Comparison of ENCODE assay signal across 1 cellular context in the genomic region with DNA sequence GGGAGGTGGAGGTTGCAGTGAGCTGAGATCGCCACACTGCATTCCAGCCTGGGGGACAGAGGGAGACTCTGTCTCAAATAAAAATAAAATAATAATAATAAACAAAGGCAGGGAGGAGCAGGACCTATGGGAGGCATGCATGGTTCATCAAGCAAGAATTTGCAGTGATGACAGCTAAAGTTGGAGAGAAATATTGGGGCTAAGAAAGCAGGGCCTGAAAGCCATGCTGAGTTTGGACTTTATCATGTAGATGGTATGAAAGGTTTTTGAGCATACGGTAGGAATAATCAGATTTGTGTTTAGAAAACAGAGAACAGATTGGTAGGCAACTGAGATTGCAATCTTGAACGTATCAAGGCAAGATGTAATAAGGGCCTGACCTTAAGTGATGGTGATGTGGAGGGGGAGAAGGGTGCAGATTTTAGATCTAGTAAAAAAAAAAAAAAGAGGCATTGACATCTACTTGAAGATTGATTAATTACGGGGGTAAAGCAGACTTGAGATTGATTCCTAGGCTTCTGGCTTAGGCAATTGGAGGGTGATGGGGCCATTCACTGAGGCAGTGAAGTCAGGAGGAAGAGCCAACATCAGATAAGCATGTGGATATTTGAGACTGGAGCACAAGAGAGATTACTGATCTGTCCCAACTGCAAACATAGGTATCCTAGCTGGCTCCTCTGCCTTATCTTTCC.
TF ChIP-seq lines count a peak whose summit lies in the region.

No MANE protein-coding gene starts in this region.

TF ChIP-seq in SK-N-SH, 30 proteins besides CTCF, POLR2A, EP300 and RAD21:
- TF ChIP-seq MEF2A (IDR thresholded peaks at IDR 0.05; ENCODE audit: borderline replicate concordance, low read depth) (no peak), GATA2 (CRISPR knock-in tag; IDR thresholded peaks at IDR 0.05) (peak; percentile 26), ELF1 (IDR thresholded peaks at IDR 0.05) (no peak), TCF12 (IDR thresholded peaks at IDR 0.05) (peak; percentile 14; the same call in 1 of the 2 replicates)
- TF ChIP-seq, protein P1, sequence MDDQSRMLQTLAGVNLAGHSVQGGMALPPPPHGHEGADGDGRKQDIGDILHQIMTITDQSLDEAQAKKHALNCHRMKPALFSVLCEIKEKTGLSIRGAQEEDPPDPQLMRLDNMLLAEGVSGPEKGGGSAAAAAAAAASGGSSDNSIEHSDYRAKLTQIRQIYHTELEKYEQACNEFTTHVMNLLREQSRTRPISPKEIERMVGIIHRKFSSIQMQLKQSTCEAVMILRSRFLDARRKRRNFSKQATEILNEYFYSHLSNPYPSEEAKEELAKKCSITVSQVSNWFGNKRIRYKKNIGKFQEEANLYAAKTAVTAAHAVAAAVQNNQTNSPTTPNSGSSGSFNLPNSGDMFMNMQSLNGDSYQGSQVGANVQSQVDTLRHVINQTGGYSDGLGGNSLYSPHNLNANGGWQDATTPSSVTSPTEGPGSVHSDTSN (IDR thresholded peaks at IDR 0.05): peak; percentile 6; the same call in 1 of the 2 replicates
